In genomic region chr1:18901147-18901951, GRCh38 we compare ENCODE assay signal across 8 cellular contexts. TPM values are rescaled to one million over a fixed set of nuclear protein-coding genes. Genes with fewer than 3 reads are reported as not detected.
DNase-seq lines count a peak whose midpoint lies in the region; ATAC-seq and TF ChIP-seq lines count a peak whose summit lies in the region.

No MANE protein-coding gene starts in this region.

- H3K27me3 ChIP-seq in PC-9 (ENCODE audit: insufficient read depth, low read depth) (no peaks in the 10 kb centered on the region), parathyroid adenoma (ENCODE audit: control insufficient read depth, insufficient read depth, low read length) (no peaks in the 10 kb centered on the region)

- H3K4me2 ChIP-seq in PC-9 (peak overlapping the region; percentile 83), parathyroid adenoma (ENCODE audit: low read length) (peak overlapping the region; percentile 91)

- H3K4me1 ChIP-seq in PC-9 (replicated peaks; ENCODE audit: insufficient read depth) (peaks cover 20% of the 10 kb centered on the region), parathyroid adenoma (peaks cover 7% of the 10 kb centered on the region)

- H3K36me3 Mint-ChIP-seq in Calu3 (ENCODE audit: insufficient read depth, unreplicated experiment), result peaks cover 19% of the 10 kb centered on the region

- intact Hi-C loops in Calu3 (cut with micrococcal nuclease; ENCODE audit: unreplicated experiment) (loop anchor here (10.0 kb wide), 1 partner anchor 53 kb away; the partner anchor contains the start of gene IFFO2), PC-9 (cut with micrococcal nuclease; ENCODE audit: unreplicated experiment) (loop anchor here (10.0 kb wide), 1 partner anchor 53 kb away; the partner anchor contains the start of gene IFFO2), sciatic nerve (cut with DNase I) (no loop called here)

- H3K9ac ChIP-seq in parathyroid adenoma, result no peak overlapping the region

- ATAC-seq in sciatic nerve (no peak), HG03095 (IDR thresholded peaks at IDR 0.05; ENCODE audit: unreplicated experiment) (no peak)

- no peaks in the 10 kb centered on the region for H3K9me3 ChIP-seq in PC-9 (ENCODE audit: insufficient read depth, low read depth)
- H3K9me3 ChIP-seq in parathyroid adenoma (ENCODE audit: control insufficient read depth, low read length), result no peaks in the 10 kb centered on the region

- BruUV-seq in Calu3 (replicated peaks; lab: Mats Ljungman, UMichigan) (TSS peak; percentile 64), PC-9 (replicated peaks; lab: Mats Ljungman, UMichigan) (TSS peak; percentile 42)

- peaks cover 14% of the 10 kb centered on the region for H3K4me1 Mint-ChIP-seq in Calu3 (ENCODE audit: low read depth, unreplicated experiment)

- TF ChIP-seq CTCF in Calu3 (IDR thresholded peaks at IDR 0.05; ENCODE audit: unreplicated experiment) (no peak), PC-9 (conservative IDR thresholded peaks at IDR 0.05) (no peak), parathyroid adenoma (IDR thresholded peaks at IDR 0.05) (no peak)

- H3K27ac Mint-ChIP-seq in Calu3 (ENCODE audit: unreplicated experiment), result peak overlapping the region; percentile 89

- H4K20me1 ChIP-seq in PC-9 (ENCODE audit: insufficient read depth), result no peaks in the 10 kb centered on the region

- no peak for DNase-seq in Calu3
- no peak for DNase-seq in PC-9
- no peak for DNase-seq in epithelial cell of prostate (ENCODE audit: low read depth, low spot score)
- no peak for DNase-seq in NCI-H345 (lab: John Stamatoyannopoulos, UW)
- DNase-seq in sciatic nerve (ENCODE audit: low spot score), result no peak
- no peak for DNase-seq in activated CD8-positive, alpha-beta memory T cell treated with anti-CD3 and anti-CD28 coated beads, Interleukin-2, amount 50 U/mL, for 4 hours

- POLR2A ChIA-PET in PC-9 (lab: Charles Lee; ENCODE audit: unreplicated experiment), result no interaction called here

- CTCF ChIA-PET in Calu3 (lab: Charles Lee), result no interaction called here
- CTCF ChIA-PET in PC-9 (lab: Charles Lee), result no interaction called here

- H3K79me2 ChIP-seq in PC-9 (ENCODE audit: low read depth), result no peaks in the 10 kb centered on the region
- H3K79me2 ChIP-seq in parathyroid adenoma, result no peaks in the 10 kb centered on the region

- no peaks in the 10 kb centered on the region for H3K27me3 Mint-ChIP-seq in Calu3 (ENCODE audit: unreplicated experiment)

- no peaks in the 10 kb centered on the region for H3K9me3 Mint-ChIP-seq in Calu3 (ENCODE audit: low read depth, unreplicated experiment)

- peaks cover 14% of the 10 kb centered on the region for H3F3A ChIP-seq in PC-9 (ENCODE audit: insufficient read depth, low read depth)

- peak overlapping the region; percentile 77 for H3K4me3 ChIP-seq in PC-9
- H3K4me3 ChIP-seq in parathyroid adenoma (ENCODE audit: low read depth, low read length), result peak overlapping the region; percentile 51

- H2AFZ ChIP-seq in PC-9 (no peak overlapping the region; the same call in 1 of the 2 replicates), parathyroid adenoma (no peak overlapping the region)

- no peaks in the 10 kb centered on the region for H3K36me3 ChIP-seq in PC-9 (ENCODE audit: low read depth)
- H3K36me3 ChIP-seq in parathyroid adenoma (ENCODE audit: control insufficient read depth, insufficient read depth, low read length), result no peaks in the 10 kb centered on the region

- H3K4me3 Mint-ChIP-seq in Calu3 (ENCODE audit: low read depth, unreplicated experiment), result peak overlapping the region; percentile 96

- no peaks in the 10 kb centered on the region for H3K9me2 ChIP-seq in PC-9 (ENCODE audit: insufficient read depth)

- H3K27ac ChIP-seq in PC-9 (no peak overlapping the region), epithelial cell of prostate (peak overlapping the region; percentile 74), parathyroid adenoma (no peak overlapping the region)

RNA-seq across cellular contexts. Expression of gene ALDH4A1, which starts 1.0 kb away (rescaled TPM):
- total RNA-seq in Calu3 (2022) (10.1 and 10.7 TPM in 2 replicates), PC-9 (2021) (15.0 and 19.4 TPM in 2 replicates), sciatic nerve (13.0 TPM)

RNA-seq across cellular contexts. Expression of gene TAS1R2, which starts 41.9 kb away (rescaled TPM):
- total RNA-seq in Calu3 (2022), result not detected in 2 replicates
- total RNA-seq in PC-9 (2021), result not detected in 2 replicates
- total RNA-seq in sciatic nerve, result not detected

RNA-seq across cellular contexts. Expression of gene IFFO2, which starts 55.1 kb away (rescaled TPM):
- total RNA-seq in Calu3 (2022) (6.6 and 13.0 TPM in 2 replicates), PC-9 (2021) (11.7 and 16.5 TPM in 2 replicates), sciatic nerve (5.4 TPM)
